ENCODE assay signal across 8 cellular contexts in genomic region chr15:34987982-34988873, GRCh38. TPM values are rescaled to one million over a fixed set of nuclear protein-coding genes. Genes with fewer than 3 reads are reported as not detected.
DNase-seq lines count a peak whose midpoint lies in the region; ATAC-seq and TF ChIP-seq lines count a peak whose summit lies in the region.

A gene with protein sequence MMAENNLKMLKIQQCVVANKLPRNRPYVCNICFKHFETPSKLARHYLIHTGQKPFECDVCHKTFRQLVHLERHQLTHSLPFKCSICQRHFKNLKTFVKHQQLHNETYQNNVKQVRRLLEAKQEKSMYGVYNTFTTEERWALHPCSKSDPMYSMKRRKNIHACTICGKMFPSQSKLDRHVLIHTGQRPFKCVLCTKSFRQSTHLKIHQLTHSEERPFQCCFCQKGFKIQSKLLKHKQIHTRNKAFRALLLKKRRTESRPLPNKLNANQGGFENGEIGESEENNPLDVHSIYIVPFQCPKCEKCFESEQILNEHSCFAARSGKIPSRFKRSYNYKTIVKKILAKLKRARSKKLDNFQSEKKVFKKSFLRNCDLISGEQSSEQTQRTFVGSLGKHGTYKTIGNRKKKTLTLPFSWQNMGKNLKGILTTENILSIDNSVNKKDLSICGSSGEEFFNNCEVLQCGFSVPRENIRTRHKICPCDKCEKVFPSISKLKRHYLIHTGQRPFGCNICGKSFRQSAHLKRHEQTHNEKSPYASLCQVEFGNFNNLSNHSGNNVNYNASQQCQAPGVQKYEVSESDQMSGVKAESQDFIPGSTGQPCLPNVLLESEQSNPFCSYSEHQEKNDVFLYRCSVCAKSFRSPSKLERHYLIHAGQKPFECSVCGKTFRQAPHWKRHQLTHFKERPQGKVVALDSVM (minus strand): TSS chr15:34988287. CDS start chr15:34983434, 4,853 bp downstream.

- H3K9me3 Mint-ChIP-seq in type B pancreatic cell, result no peaks in the 10 kb centered on the region

- H3K9me3 ChIP-seq in adipocyte (ENCODE audit: control insufficient read depth, low read length), result no peaks in the 10 kb centered on the region

- H3K36me3 ChIP-seq in adipocyte (ENCODE audit: control insufficient read depth, insufficient read depth, low read length, severe bottlenecking), result peaks cover 7% of the 10 kb centered on the region

- H3K9ac ChIP-seq in adipocyte (ENCODE audit: low read length), result peak within 1 kb of the TSS; percentile 97

- intact Hi-C loops in cardiac septum (cut with DNase I) (loop anchor here (1.0 to 10.0 kb wide), 2 partner anchors 19 to 763 kb away; partner anchors contain the start of genes AQR and EMC4), posterior cingulate gyrus (cut with DNase I) (loop anchor here (1.0 kb wide), 1 partner anchor 19 kb away; the partner anchor contains the start of gene AQR)

- H3K4me3 ChIP-seq in GM12864 (ENCODE audit: low read depth, low read length), result peak within 1 kb of the TSS; percentile 64
- peak within 1 kb of the TSS; percentile 97 for H3K4me3 ChIP-seq in adipocyte (ENCODE audit: low read length)

- peak within 1 kb of the TSS; percentile 99 for H3K27ac Mint-ChIP-seq in type B pancreatic cell

- H3K27me3 Mint-ChIP-seq in type B pancreatic cell, result no peaks in the 10 kb centered on the region

- DNase-seq in GM12864 (ENCODE audit: low read depth), result no peak
- DNase-seq in NCI-H1092 treated with DMSO at 0.1 percent for 48 hours (lab: John Stamatoyannopoulos, UW), result peak; percentile 64
- peak; percentile 63 for DNase-seq in T follicular helper cell (ENCODE audit: low read depth)
- DNase-seq in adipocyte (ENCODE audit: low read depth), result peak; percentile 88
- DNase-seq in cardiac septum (ENCODE audit: low spot score), result peak; percentile 91
- DNase-seq in posterior cingulate gyrus, result peak; percentile 64 to 96 (median 78)
- peak; percentile 89 for DNase-seq in type B pancreatic cell (ENCODE audit: extremely low spot score, unreplicated experiment)

- TF ChIP-seq CTCF in GM12864 (IDR thresholded peaks at IDR 0.05; ENCODE audit: low read depth, low read length, missing control alignments) (no peak), type B pancreatic cell (conservative IDR thresholded peaks at IDR 0.05) (no peak)

- H3K4me1 Mint-ChIP-seq in type B pancreatic cell (ENCODE audit: unreplicated experiment), result peaks cover 16% of the 10 kb centered on the region

- H3K4me1 ChIP-seq in adipocyte (ENCODE audit: control insufficient read depth, insufficient read depth, low read length), result peaks cover 35% of the 10 kb centered on the region

- H3K27me3 ChIP-seq in adipocyte (replicated peaks; ENCODE audit: control insufficient read depth, insufficient read depth, low read length), result no peaks in the 10 kb centered on the region

- peak; percentile 73 for ATAC-seq in HG02610 (IDR thresholded peaks at IDR 0.05; ENCODE audit: unreplicated experiment)

- peak within 1 kb of the TSS; percentile 98 for H3K4me3 Mint-ChIP-seq in type B pancreatic cell

- H3K36me3 Mint-ChIP-seq in type B pancreatic cell, result peaks cover 11% of the 10 kb centered on the region

RNA-seq across cellular contexts. Expression of the gene that starts here (rescaled TPM):
- 31.6 TPM for total RNA-seq in cardiac septum
- 58.7 and 68.3 TPM in 2 replicates for total RNA-seq in type B pancreatic cell (ENCODE audit: low replicate concordance)
